Comparison of ENCODE assay signal across 8 cellular contexts in genomic region chr15:99343836-99344551, GRCh38.
DNase-seq lines count a peak whose midpoint lies in the region; ATAC-seq and TF ChIP-seq lines count a peak whose summit lies in the region.

No MANE protein-coding gene starts in this region.

- H3K36me3 Mint-ChIP-seq in GM23338 (ENCODE audit: low read depth) = no peaks in the 10 kb centered on the region
- H3K36me3 Mint-ChIP-seq in activated CD4-positive, alpha-beta T cell treated with anti-CD3 and anti-CD28 coated beads, Interleukin-2, amount 10 ng/mL, durations not matched to agents 24 days and 14 days (ENCODE audit: low read depth) = peaks cover 3% of the 10 kb centered on the region
- H3K36me3 Mint-ChIP-seq in endodermal cell (ENCODE audit: low read depth) = peaks cover under 1% of the 10 kb centered on the region

- intact Hi-C loops in activated CD4-positive, alpha-beta T cell treated with anti-CD3 and anti-CD28 coated beads, Interleukin-2, amount 10 ng/mL, durations not matched to agents 24 days and 14 days (cut with micrococcal nuclease) = loop anchor here (1.0 to 2.0 kb wide), 2 partner anchors 27 to 360 kb away; no protein-coding TSS in a partner anchor

- H2AFZ ChIP-seq in GM23338 = no peak overlapping the region

- H3K4me1 ChIP-seq in GM23338 (ENCODE audit: insufficient read depth) (no peaks in the 10 kb centered on the region), endodermal cell (ENCODE audit: control insufficient read depth, insufficient read depth, low read length) (no peaks in the 10 kb centered on the region)

- WGBS in endodermal cell (ENCODE audit: insufficient coverage in 1 of 2, insufficient read length in 1 of 2), 2 experiments = 91 to 97% methylated on average over 6 to 11 of the region's 11 CpGs

- H3K4me2 ChIP-seq in GM23338 = no peak overlapping the region

- H3K27ac Mint-ChIP-seq in GM23338 (no peak overlapping the region), endodermal cell (no peak overlapping the region)
- peak overlapping the region; percentile 34 for H3K27ac Mint-ChIP-seq in activated CD4-positive, alpha-beta T cell treated with anti-CD3 and anti-CD28 coated beads, Interleukin-2, amount 10 ng/mL, durations not matched to agents 24 days and 14 days

- H3K4me1 Mint-ChIP-seq in GM23338 (no peaks in the 10 kb centered on the region), endodermal cell (no peaks in the 10 kb centered on the region)
- H3K4me1 Mint-ChIP-seq in activated CD4-positive, alpha-beta T cell treated with anti-CD3 and anti-CD28 coated beads, Interleukin-2, amount 10 ng/mL, durations not matched to agents 24 days and 14 days = peaks cover 6% of the 10 kb centered on the region

- H3K9me3 Mint-ChIP-seq in GM23338 = no peaks in the 10 kb centered on the region
- H3K9me3 Mint-ChIP-seq in activated CD4-positive, alpha-beta T cell treated with anti-CD3 and anti-CD28 coated beads, Interleukin-2, amount 10 ng/mL, durations not matched to agents 24 days and 14 days = no peaks in the 10 kb centered on the region
- H3K9me3 Mint-ChIP-seq in endodermal cell = no peaks in the 10 kb centered on the region

- no peaks in the 10 kb centered on the region for H4K20me1 ChIP-seq in GM23338 (replicated peaks; ENCODE audit: insufficient read depth)

- no peak overlapping the region for H3K9ac ChIP-seq in endodermal cell (ENCODE audit: extremely low read depth, low read length, poor library complexity, severe bottlenecking)

- peak; percentile 61 to 75 for TF ChIP-seq CTCF in GM23338 (conservative IDR thresholded peaks at IDR 0.05; ENCODE audit: low read depth in 2 of 2)
- peak; percentile 78 for TF ChIP-seq CTCF in endodermal cell (conservative IDR thresholded peaks at IDR 0.05)

- no peaks in the 10 kb centered on the region for H3K9me3 ChIP-seq in endodermal cell (ENCODE audit: control insufficient read depth, low read length)

- H3K4me3 Mint-ChIP-seq in GM23338 (no peak overlapping the region), endodermal cell (no peak overlapping the region)
- no peak overlapping the region for H3K4me3 Mint-ChIP-seq in activated CD4-positive, alpha-beta T cell treated with anti-CD3 and anti-CD28 coated beads, Interleukin-2, amount 10 ng/mL, durations not matched to agents 24 days and 14 days

- H3K27me3 ChIP-seq in GM23338 (ENCODE audit: insufficient read depth) (no peaks in the 10 kb centered on the region), endodermal cell (ENCODE audit: control insufficient read depth, insufficient read depth, low read length, poor library complexity, severe bottlenecking) (no peaks in the 10 kb centered on the region)

- H3F3A ChIP-seq in GM23338 (replicated peaks; ENCODE audit: low read depth) = no peaks in the 10 kb centered on the region

- no peaks in the 10 kb centered on the region for H3K9me2 ChIP-seq in GM23338 (ENCODE audit: insufficient read depth)

- H3K27me3 Mint-ChIP-seq in GM23338 (ENCODE audit: insufficient read depth, low read depth, poor library complexity) (peaks cover 2% of the 10 kb centered on the region), endodermal cell (ENCODE audit: insufficient read depth) (no peaks in the 10 kb centered on the region)
- no peaks in the 10 kb centered on the region for H3K27me3 Mint-ChIP-seq in activated CD4-positive, alpha-beta T cell treated with anti-CD3 and anti-CD28 coated beads, Interleukin-2, amount 10 ng/mL, durations not matched to agents 24 days and 14 days

- DNase-seq in GM23338 (ENCODE audit: low spot score) = peak; percentile 75
- DNase-seq in activated CD4-positive, alpha-beta T cell treated with anti-CD3 and anti-CD28 coated beads, Interleukin-2, amount 10 ng/mL, durations not matched to agents 24 days and 14 days = peak; percentile 78
- peak; percentile 84 for DNase-seq in endodermal cell
- peak; percentile 65 for DNase-seq in pons (ENCODE audit: low spot score)
- no peak for DNase-seq in hepatic stellate cell (ENCODE audit: low spot score)
- no peak for DNase-seq in NCI-H1417 treated with DMSO at 0.1 percent for 48 hours (lab: John Stamatoyannopoulos, UW)

- no peaks in the 10 kb centered on the region for H3K36me3 ChIP-seq in GM23338 (ENCODE audit: insufficient read depth)
- H3K36me3 ChIP-seq in endodermal cell (ENCODE audit: control insufficient read depth, insufficient read depth, low read length) = no peaks in the 10 kb centered on the region

- ATAC-seq in GM23338 (peak; percentile 100), GM18861 (IDR thresholded peaks at IDR 0.05; ENCODE audit: unreplicated experiment) (no peak), HG03520 (IDR thresholded peaks at IDR 0.05; ENCODE audit: unreplicated experiment) (no peak)

- H3K79me2 ChIP-seq in GM23338 (replicated peaks; ENCODE audit: insufficient read depth) = no peaks in the 10 kb centered on the region

- no peak overlapping the region for H3K4me3 ChIP-seq in GM23338
- no peak overlapping the region for H3K4me3 ChIP-seq in endodermal cell (ENCODE audit: low read length)

- H3K27ac ChIP-seq in GM23338 (ENCODE audit: low read depth) (no peak overlapping the region), endodermal cell (ENCODE audit: low read depth, low read length) (no peak overlapping the region)

TF ChIP-seq in GM23338, 12 proteins besides CTCF, POLR2A, EP300 and RAD21:
- TF ChIP-seq ETS1 (IDR thresholded peaks at IDR 0.05) (no peak), JUNB (IDR thresholded peaks at IDR 0.05; ENCODE audit: unreplicated experiment) (no peak), POLR2AphosphoS5 (IDR thresholded peaks at IDR 0.05; ENCODE audit: low read depth) (no peak)

Comparison
In these comparisons a context has a peak if more than half of its experiments do, and no peak if none do; other contexts are left out.
1. DNase-seq: peak in GM23338 (single experiment), activated CD4-positive, alpha-beta T cell treated with anti-CD3 and anti-CD28 coated beads, Interleukin-2, amount 10 ng/mL, durations not matched to agents 24 days and 14 days (single experiment), endodermal cell (single experiment) and pons (single experiment); none in hepatic stellate cell (single experiment) and NCI-H1417 treated with DMSO at 0.1 percent for 48 hours (single experiment).